2 cellular contexts compared by ENCODE assay signal in the genomic region with DNA sequence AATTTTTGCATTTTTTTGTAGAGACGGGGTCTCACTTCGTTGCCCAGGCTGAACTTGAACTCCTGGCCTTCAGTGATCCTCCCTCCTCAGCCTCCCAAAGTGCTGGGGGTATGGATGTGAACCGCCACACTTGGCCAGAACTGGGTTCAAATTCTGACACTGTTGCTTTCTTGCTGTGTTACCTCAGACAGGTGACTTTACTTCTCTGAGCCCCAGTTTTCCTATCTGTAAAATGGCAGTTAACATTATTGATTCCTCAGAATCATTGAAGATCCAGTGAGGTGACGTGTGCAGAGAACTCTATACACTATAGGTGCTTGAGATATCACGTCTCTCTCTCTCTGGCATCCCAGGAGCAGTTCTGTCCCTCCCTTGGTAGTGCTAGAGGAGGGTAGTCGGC.
A peak's percentile ranks its signal among the peaks of the same experiment; 100 is the strongest.
TF ChIP-seq lines count a peak whose summit lies in the region.

No MANE protein-coding gene starts in this region.

TF ChIP-seq in HEK293, 187 proteins besides CTCF, POLR2A, EP300 and RAD21:
- peak; percentile 82; the same call in 1 of the 2 replicates for TF ChIP-seq ZNF768 (tag by site-specific recombination; IDR thresholded peaks at IDR 0.05)
- TF ChIP-seq ZFP37 (tag by site-specific recombination; IDR thresholded peaks at IDR 0.05), result no peak

TF ChIP-seq in endothelial cell of umbilical vein, 7 proteins besides CTCF, POLR2A, EP300 and RAD21:
- TF ChIP-seq POLR2AphosphoS5 (IDR thresholded peaks at IDR 0.05; ENCODE audit: insufficient read depth, low read depth, low read length) (no peak), EZH2 (IDR thresholded peaks at IDR 0.05; ENCODE audit: borderline replicate concordance, low read depth, low read length, severe bottlenecking) (no peak), GATA2 (IDR thresholded peaks at IDR 0.05; ENCODE audit: insufficient read depth, insufficient read length, low read depth, low read length) (no peak), JUN (IDR thresholded peaks at IDR 0.05; ENCODE audit: borderline replicate concordance, insufficient read depth, insufficient read length, low read depth) (no peak), MYC (IDR thresholded peaks at IDR 0.05; ENCODE audit: low read depth, low read length) (no peak), FOS (IDR thresholded peaks at IDR 0.05; ENCODE audit: borderline replicate concordance, insufficient read depth, low read length) (no peak)
- TF ChIP-seq, protein P1, sequence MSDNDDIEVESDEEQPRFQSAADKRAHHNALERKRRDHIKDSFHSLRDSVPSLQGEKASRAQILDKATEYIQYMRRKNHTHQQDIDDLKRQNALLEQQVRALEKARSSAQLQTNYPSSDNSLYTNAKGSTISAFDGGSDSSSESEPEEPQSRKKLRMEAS (IDR thresholded peaks at IDR 0.05; ENCODE audit: insufficient read depth, insufficient read length), result no peak
